ENCODE assay signal across 19 cellular contexts in genomic region chr14:73198253-73198652, GRCh38. TPM values are rescaled to one million over a fixed set of nuclear protein-coding genes. Genes with fewer than 3 reads are reported as not detected.
DNase-seq lines count a peak whose midpoint lies in the region; ATAC-seq, FAIRE-seq and TF ChIP-seq lines count a peak whose summit lies in the region.
"Had no signal": no experiment of that assay in that cellular context is flagged by ENCODE, and none has a peak within 500 bp of the region (broad histone marks: within the 10 kb centered on the region; RNA-seq: fewer than 3 reads in every experiment).

No MANE protein-coding gene starts in this region.

- H3K4me3 Mint-ChIP-seq in CD4-positive, CD25-positive, alpha-beta regulatory T cell: no peak overlapping the region
- H3K4me3 Mint-ChIP-seq in brain: no peak overlapping the region

- peaks cover 0 to 9% (median 5%) of the 10 kb centered on the region in 4 donors for H3K4me1 Mint-ChIP-seq in CD4-positive, CD25-positive, alpha-beta regulatory T cell
- H3K4me1 Mint-ChIP-seq in brain: no peaks in the 10 kb centered on the region

- no peaks in the 10 kb centered on the region for H3K27me3 ChIP-seq in CD4-positive, CD25-positive, alpha-beta regulatory T cell (ENCODE audit: control insufficient read depth, insufficient read depth, low read length)
- H3K27me3 ChIP-seq in iPS-20b (ENCODE audit: insufficient read depth, low read length): no peaks in the 10 kb centered on the region
- H3K27me3 ChIP-seq: MG63 had no signal

- peaks cover 71% of the 10 kb centered on the region for H3K36me3 ChIP-seq in CD4-positive, CD25-positive, alpha-beta regulatory T cell (ENCODE audit: control insufficient read depth, insufficient read depth, low read length)
- H3K36me3 ChIP-seq in iPS-20b (ENCODE audit: insufficient read depth, low read depth, low read length): peaks cover 27% of the 10 kb centered on the region
- H3K36me3 ChIP-seq: MG63 had no signal

- H3K27ac Mint-ChIP-seq in CD4-positive, CD25-positive, alpha-beta regulatory T cell: peak overlapping the region in 2 of 3 donors; percentile 16 to 74
- peak overlapping the region in 3 of 5 experiments; percentile 3 to 29 (median 7) for H3K27ac Mint-ChIP-seq in brain

- H3K4me1 ChIP-seq in CD4-positive, CD25-positive, alpha-beta regulatory T cell (ENCODE audit: control insufficient read depth, insufficient read depth, low read length, poor library complexity, severe bottlenecking): no peaks in the 10 kb centered on the region
- H3K4me1 ChIP-seq in iPS-20b (ENCODE audit: insufficient read depth, low read length): peaks cover 13% of the 10 kb centered on the region

- peaks cover 51% of the 10 kb centered on the region for H3K36me3 Mint-ChIP-seq in CD4-positive, CD25-positive, alpha-beta regulatory T cell
- peaks cover 88% of the 10 kb centered on the region for H3K36me3 Mint-ChIP-seq in brain

- no peaks in the 10 kb centered on the region for H3K9me3 Mint-ChIP-seq in CD4-positive, CD25-positive, alpha-beta regulatory T cell
- no peaks in the 10 kb centered on the region for H3K9me3 Mint-ChIP-seq in brain

- no peak overlapping the region for H3K4me3 ChIP-seq in CD4-positive, CD25-positive, alpha-beta regulatory T cell (ENCODE audit: low read depth, low read length)
- H3K4me3 ChIP-seq in iPS-20b (ENCODE audit: low read length): 0 out of 2 replicates have a peak overlapping the region, but pooled peaks have one; percentile 3
- H3K4me3 ChIP-seq: GM23248, MG63 had no signal

- no peaks in the 10 kb centered on the region for H3K9me3 ChIP-seq in CD4-positive, CD25-positive, alpha-beta regulatory T cell (ENCODE audit: control insufficient read depth in 2 of 2, low read length in 2 of 2)
- no peaks in the 10 kb centered on the region for H3K9me3 ChIP-seq in iPS-20b (ENCODE audit: insufficient read depth, low read depth, low read length)
- H3K9me3 ChIP-seq: MG63 had no signal

- no peak for DNase-seq in CD4-positive, CD25-positive, alpha-beta regulatory T cell
- DNase-seq in HTR-8/SVneo (ENCODE audit: insufficient read length, low spot score): no peak
- DNase-seq in DMS 273 (lab: John Stamatoyannopoulos, UW; ENCODE audit: unreplicated experiment): no peak
- DNase-seq in stimulated activated naive CD4-positive, alpha-beta T cell treated with Interleukin-2 at 50 U/mL for 16 hours (lab: John Stamatoyannopoulos, UW): no peak
- DNase-seq in NCI-H2171 (lab: John Stamatoyannopoulos, UW): no peak
- DNase-seq: 8988T, GM23248, KBM-7, MG63, NCI-H2029, NCI-H2227 treated with DMSO at 0.1 percent for 48 hours, NCI-H526 treated with DMSO at 0.1 percent for 48 hours, Right ventricle myocardium superior, RPMI8226 had no signal

- no peak for ATAC-seq in CD4-positive, CD25-positive, alpha-beta regulatory T cell (ENCODE audit: low read depth in 2 of 2)
- ATAC-seq in GM19328 (IDR thresholded peaks at IDR 0.05; ENCODE audit: unreplicated experiment): no peak

- FAIRE-seq in HTR-8/SVneo (lab: Jason Lieb, UNC): peak; percentile 78
- FAIRE-seq: GM19239 had no signal

- H3K9ac ChIP-seq in iPS-20b (ENCODE audit: low read depth, low read length): no peak overlapping the region
- H3K9ac ChIP-seq: GM23248 had no signal

- H3K27ac ChIP-seq in CD4-positive, CD25-positive, alpha-beta regulatory T cell (ENCODE audit: insufficient read depth, low read length, poor library complexity, severe bottlenecking): no peak overlapping the region
- peak overlapping the region; percentile 13 for H3K27ac ChIP-seq in iPS-20b (ENCODE audit: low read length)
- H3K27ac ChIP-seq: GM23248 had no signal

- no peaks in the 10 kb centered on the region for H3K27me3 Mint-ChIP-seq in CD4-positive, CD25-positive, alpha-beta regulatory T cell
- H3K27me3 Mint-ChIP-seq in brain: no peaks in the 10 kb centered on the region

- no peak for TF ChIP-seq CTCF in brain (conservative IDR thresholded peaks at IDR 0.05)

RNA-seq across cellular contexts. Expression of gene PAPLN, which starts 39.1 kb away (rescaled TPM):
- not detected for total RNA-seq in CD4-positive, CD25-positive, alpha-beta regulatory T cell
- polyA plus RNA-seq in CD4-positive, CD25-positive, alpha-beta regulatory T cell: under 1 TPM; 0.11 to 0.47 (median 0.36) TPM
- polyA plus RNA-seq in brain (ENCODE audit: insufficient read depth, low read depth, low replicate concordance): 2.2 TPM
- total RNA-seq: SK-MEL-5 had no signal
